ENCODE assay signal across 16 cellular contexts in the genomic region with DNA sequence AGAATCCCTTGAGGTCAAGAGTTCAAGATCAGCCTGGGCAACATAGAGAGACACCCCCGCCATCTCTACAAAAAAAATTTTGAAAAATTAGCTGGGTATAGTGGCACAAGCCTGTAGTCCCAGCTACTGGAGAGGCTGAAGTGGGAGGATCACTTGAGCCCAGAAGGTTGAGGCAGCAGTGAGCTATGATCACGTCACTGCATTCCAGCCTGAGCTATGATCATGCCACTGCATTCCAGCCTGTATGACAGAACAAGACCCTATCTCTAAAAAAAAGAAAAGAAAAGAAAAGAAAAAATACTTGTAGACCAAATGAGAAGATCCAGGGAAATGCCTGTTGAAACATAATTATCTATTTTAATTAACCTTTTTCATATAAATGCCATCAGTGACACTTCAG.
A peak's percentile ranks its signal among the peaks of the same experiment; 100 is the strongest.
DNase-seq lines count a peak whose midpoint lies in the region; FAIRE-seq and TF ChIP-seq lines count a peak whose summit lies in the region.
"Had no signal": no experiment of that assay in that cellular context is flagged by ENCODE, and none has a peak within 500 bp of the region (broad histone marks: within the 10 kb centered on the region; RNA-seq: fewer than 3 reads in every experiment).

No MANE protein-coding gene starts in this region.

- POLR2A ChIA-PET in Caco-2 (lab: Charles Lee): interaction anchor here (0.6 kb wide), 1 partner anchor 76 kb away, joined by 3 read pairs; no protein-coding TSS in a partner anchor

- H3K27ac Mint-ChIP-seq in Caco-2 (ENCODE audit: unreplicated experiment) (peak overlapping the region; percentile 94), chondrocyte (ENCODE audit: unreplicated experiment) (peak overlapping the region; percentile 81)

- intact Hi-C loops in Caco-2 (cut with micrococcal nuclease; ENCODE audit: unreplicated experiment): loop anchor here (10.0 kb wide), 1 partner anchor 259 kb away; the partner anchor contains the start of gene NUP107

- no peak for TF ChIP-seq CTCF in Caco-2 (IDR thresholded peaks at IDR 0.05; ENCODE audit: insufficient read depth in 1 of 2, low read depth in 1 of 2, low read length in 1 of 2, severe bottlenecking in 1 of 2, unreplicated experiment in 1 of 2)
- TF ChIP-seq CTCF in chondrocyte (IDR thresholded peaks at IDR 0.05): no peak

- BruUV-seq in Caco-2 (replicated peaks; lab: Mats Ljungman, UMichigan): no TSS peak

- no peak for FAIRE-seq in RCC 7860 (lab: Jason Lieb, UNC)
- FAIRE-seq: K562 had no signal

- H3K4me3 Mint-ChIP-seq in Caco-2 (ENCODE audit: unreplicated experiment): no peak overlapping the region
- no peak overlapping the region for H3K4me3 Mint-ChIP-seq in chondrocyte (ENCODE audit: unreplicated experiment)

- H3K36me3 ChIP-seq in Caco-2 (ENCODE audit: control insufficient read depth, insufficient read depth, low read length): no peaks in the 10 kb centered on the region
- H3K36me3 ChIP-seq: esophagus squamous epithelium, left lung, ovary had no signal

- H3K36me3 Mint-ChIP-seq in Caco-2 (ENCODE audit: insufficient read depth, unreplicated experiment) (no peaks in the 10 kb centered on the region), chondrocyte (ENCODE audit: low read depth) (no peaks in the 10 kb centered on the region)

- DNase-seq in Caco-2 (no peak), RCC 7860 (ENCODE audit: low spot score) (peak; percentile 38), chondrocyte (ENCODE audit: low spot score) (no peak), kidney tubule cell (ENCODE audit: low spot score) (peak; percentile 41), NOMO-1 treated with dmso at 0.1 percent for 144 hours (lab: John Stamatoyannopoulos, UW; ENCODE audit: unreplicated experiment) (no peak), NCI-H1694 treated with DMSO at 0.1 percent for 48 hours (lab: John Stamatoyannopoulos, UW) (no peak)
- no peak for DNase-seq in activated naive CD4-positive, alpha-beta T cell (lab: John Stamatoyannopoulos, UW)
- DNase-seq in activated CD4-positive, alpha-beta T cell treated with anti-CD3 and anti-CD28 coated beads, Interleukin-2, amount 50 U/mL, for 1 hour: no peak
- DNase-seq: body of pancreas, COR-L47, esophagus squamous epithelium, GF-D8, left lung, NCI-H748 treated with DMSO at 0.1 percent for 48 hours, ovary had no signal

- H3K4me3 ChIP-seq in Caco-2 (ENCODE audit: low read depth, low read length): no peak overlapping the region
- H3K4me3 ChIP-seq: body of pancreas, esophagus squamous epithelium, K562, left lung, ovary had no signal

- H3K4me1 ChIP-seq in Caco-2: peaks cover 51% of the 10 kb centered on the region
- H3K4me1 ChIP-seq: body of pancreas had no signal

- peaks cover 29% of the 10 kb centered on the region for H3K4me1 Mint-ChIP-seq in Caco-2 (ENCODE audit: low read depth, unreplicated experiment)
- H3K4me1 Mint-ChIP-seq in chondrocyte (ENCODE audit: low read depth): peaks cover 23% of the 10 kb centered on the region

- H3K9me3 Mint-ChIP-seq in Caco-2 (ENCODE audit: unreplicated experiment): peaks cover 23% of the 10 kb centered on the region
- H3K9me3 Mint-ChIP-seq in chondrocyte (ENCODE audit: low read depth): no peaks in the 10 kb centered on the region

- H3K9me3 ChIP-seq in Caco-2: 0 out of 2 replicates have a peak, but pooled peaks cover 3% of the 10 kb centered on the region
- H3K9me3 ChIP-seq: body of pancreas, esophagus squamous epithelium, left lung, ovary had no signal

- no peaks in the 10 kb centered on the region for H3K27me3 Mint-ChIP-seq in Caco-2 (ENCODE audit: insufficient read depth, unreplicated experiment)
- H3K27me3 Mint-ChIP-seq in chondrocyte (ENCODE audit: low read depth): no peaks in the 10 kb centered on the region

- CTCF ChIA-PET in Caco-2 (lab: Charles Lee): no interaction called here

- H3K27me3 ChIP-seq in Caco-2 (replicated peaks; ENCODE audit: control insufficient read depth, insufficient read depth, low read length): no peaks in the 10 kb centered on the region
- H3K27me3 ChIP-seq: body of pancreas, esophagus squamous epithelium, left lung, ovary had no signal

Comparison
In these comparisons a context has a peak if more than half of its experiments do, and no peak if none do; other contexts are left out.
1. DNase-seq: peak in RCC 7860 (single experiment) and kidney tubule cell (single experiment); none in Caco-2 (0 of 2), chondrocyte (single experiment), NOMO-1 treated with dmso at 0.1 percent for 144 hours (single experiment), NCI-H1694 treated with DMSO at 0.1 percent for 48 hours (single experiment), activated naive CD4-positive, alpha-beta T cell (0 of 4) and activated CD4-positive, alpha-beta T cell treated with anti-CD3 and anti-CD28 coated beads, Interleukin-2, amount 50 U/mL, for 1 hour (single experiment).